In the genomic region with DNA sequence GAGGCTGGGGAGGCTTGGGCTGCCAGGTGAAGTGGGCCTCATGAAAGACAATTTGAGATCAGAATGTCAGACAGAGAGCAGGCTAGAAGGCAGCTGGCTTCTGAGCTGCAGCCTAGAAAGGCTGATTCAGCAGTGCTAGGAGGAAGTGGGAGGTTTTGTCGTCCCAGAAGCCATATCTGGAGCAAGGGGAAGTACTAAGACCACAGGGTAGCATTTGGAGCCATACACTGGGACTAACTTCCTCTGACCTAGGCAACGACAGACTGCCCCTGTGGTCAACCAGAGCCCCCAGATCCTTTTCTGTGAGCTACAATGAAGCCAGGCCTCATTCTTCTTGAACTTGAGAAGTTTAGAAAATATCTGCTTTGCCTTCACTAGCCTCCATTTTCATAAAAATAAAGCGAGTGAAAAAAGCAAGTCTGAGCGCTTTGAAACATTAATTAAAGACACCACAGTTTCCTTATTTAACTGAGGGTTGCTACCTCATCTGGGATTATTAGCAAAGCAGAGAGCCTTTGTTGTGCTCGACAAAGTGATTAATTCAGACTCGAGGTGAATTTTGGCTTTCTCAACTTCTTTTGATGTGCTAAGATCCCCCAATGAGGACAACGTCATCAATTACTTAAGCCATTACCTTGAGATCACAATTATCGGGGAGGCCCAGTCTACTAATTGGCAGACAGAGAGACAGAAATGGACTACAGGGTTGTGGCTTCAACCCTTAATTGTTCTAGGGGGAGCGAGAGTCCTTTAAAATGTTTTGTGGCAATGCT, we compare ENCODE assay signal across 9 cellular contexts. TPM values are rescaled to one million over a fixed set of nuclear protein-coding genes. Genes with fewer than 3 reads are reported as not detected.
DNase-seq lines count a peak whose midpoint lies in the region; ATAC-seq and TF ChIP-seq lines count a peak whose summit lies in the region.
"Had no signal": no experiment of that assay in that cellular context is flagged by ENCODE, and none has a peak within 500 bp of the region (broad histone marks: within the 10 kb centered on the region; RNA-seq: fewer than 3 reads in every experiment).

No MANE protein-coding gene starts in this region.

- H3K9me3 Mint-ChIP-seq in activated CD4-positive, alpha-beta T cell treated with anti-CD3 and anti-CD28 coated beads, Interleukin-2, amount 10 ng/mL, durations not matched to agents 24 days and 14 days = no peaks in the 10 kb centered on the region

- no peak for TF ChIP-seq POLR2A in right lobe of liver (IDR thresholded peaks at IDR 0.05)
- TF ChIP-seq POLR2A in prostate gland (IDR thresholded peaks at IDR 0.05) = no peak

- 63% methylated on average over 8 of the region's 9 CpGs for WGBS in right lobe of liver (ENCODE audit: insufficient coverage, low coverage, low lambda C conversion rate, missing lambda C conversion rate)
- 84% methylated on average over 9 of the region's 9 CpGs for WGBS in prostate gland

- peak overlapping the region; percentile 4 for H3K4me3 Mint-ChIP-seq in activated CD4-positive, alpha-beta T cell treated with anti-CD3 and anti-CD28 coated beads, Interleukin-2, amount 10 ng/mL, durations not matched to agents 24 days and 14 days

- peak; percentile 68 for DNase-seq in activated CD4-positive, alpha-beta T cell treated with anti-CD3 and anti-CD28 coated beads, Interleukin-2, amount 10 ng/mL, durations not matched to agents 24 days and 14 days
- DNase-seq in activated CD4-positive, alpha-beta T cell treated with anti-CD3 and anti-CD28 coated beads, Interleukin-2, amount 50 U/mL, for 1 hour = no peak
- peak; percentile 50 for DNase-seq in UCSD-AML1 (lab: John Stamatoyannopoulos, UW; ENCODE audit: unreplicated experiment)
- DNase-seq in right lobe of liver = peak in 1 of 3 donors; percentile 51
- no peak for DNase-seq in mesenteric fat pad (ENCODE audit: low spot score)
- no peak for DNase-seq in prostate gland (ENCODE audit: low spot score)
- no peak for DNase-seq in NCI-H2107 treated with DMSO at 0.1 percent for 48 hours (lab: John Stamatoyannopoulos, UW; ENCODE audit: unreplicated experiment)

- TF ChIP-seq CTCF in right lobe of liver (IDR thresholded peaks at IDR 0.05) (no peak), prostate gland (IDR thresholded peaks at IDR 0.05) (no peak)

- H3K27me3 ChIP-seq in right lobe of liver = no peaks in the 10 kb centered on the region
- no peaks in the 10 kb centered on the region for H3K27me3 ChIP-seq in prostate gland (replicated peaks; ENCODE audit: insufficient read depth)

- no peaks in the 10 kb centered on the region for H3K36me3 Mint-ChIP-seq in activated CD4-positive, alpha-beta T cell treated with anti-CD3 and anti-CD28 coated beads, Interleukin-2, amount 10 ng/mL, durations not matched to agents 24 days and 14 days (ENCODE audit: low read depth)

- no peak overlapping the region for H3K27ac Mint-ChIP-seq in activated CD4-positive, alpha-beta T cell treated with anti-CD3 and anti-CD28 coated beads, Interleukin-2, amount 10 ng/mL, durations not matched to agents 24 days and 14 days

- intact Hi-C loops in activated CD4-positive, alpha-beta T cell treated with anti-CD3 and anti-CD28 coated beads, Interleukin-2, amount 10 ng/mL, durations not matched to agents 24 days and 14 days (cut with micrococcal nuclease) = no loop called here
- intact Hi-C loops in right lobe of liver (cut with DNase I) (no loop called here), prostate gland (cut with DNase I) (no loop called here)

- H3K4me1 ChIP-seq in right lobe of liver (peaks cover 0 to 3% (median 0%) of the 10 kb centered on the region in 4 donors), prostate gland (replicated peaks) (no peaks in the 10 kb centered on the region)

- no peaks in the 10 kb centered on the region for H3K36me3 ChIP-seq in right lobe of liver
- no peaks in the 10 kb centered on the region for H3K36me3 ChIP-seq in prostate gland

- H3K9me3 ChIP-seq in right lobe of liver = no peaks in the 10 kb centered on the region
- H3K9me3 ChIP-seq in prostate gland = no peaks in the 10 kb centered on the region

- peaks cover 16% of the 10 kb centered on the region for H3K4me1 Mint-ChIP-seq in activated CD4-positive, alpha-beta T cell treated with anti-CD3 and anti-CD28 coated beads, Interleukin-2, amount 10 ng/mL, durations not matched to agents 24 days and 14 days

- H3K27ac ChIP-seq in right lobe of liver (peak overlapping the region in 2 of 3 donors; percentile 8 to 12), prostate gland (no peak overlapping the region)
- H3K27ac ChIP-seq: epithelial cell of prostate had no signal

- ATAC-seq in HG03064 (IDR thresholded peaks at IDR 0.05; ENCODE audit: low read depth, unreplicated experiment) (peak; percentile 80), right lobe of liver (peak; percentile 73 to 80 (median 78))

- H3K4me3 ChIP-seq in right lobe of liver (no peak overlapping the region), prostate gland (no peak overlapping the region)

- H3K27me3 Mint-ChIP-seq in activated CD4-positive, alpha-beta T cell treated with anti-CD3 and anti-CD28 coated beads, Interleukin-2, amount 10 ng/mL, durations not matched to agents 24 days and 14 days = no peaks in the 10 kb centered on the region

RNA-seq across cellular contexts. Expression of a gene that starts 26.6 kb away (rescaled TPM):
- 1.8 and 3.5 TPM in 2 replicates for total RNA-seq in activated CD4-positive, alpha-beta T cell treated with anti-CD3 and anti-CD28 coated beads, Interleukin-2, amount 10 ng/mL, durations not matched to agents 24 days and 14 days
- total RNA-seq in right lobe of liver (10 to 100 TPM in 4 of 6 experiments, 1 to 10 TPM in 2; 7.6 to 15.6 (median 12.2) TPM), mesenteric fat pad (35.2 TPM), prostate gland (10 to 100 TPM; 19.3 to 44.1 TPM)

Comparison
In these comparisons a context has a peak if more than half of its experiments do, and no peak if none do; other contexts are left out.
1. DNase-seq: peak in activated CD4-positive, alpha-beta T cell treated with anti-CD3 and anti-CD28 coated beads, Interleukin-2, amount 10 ng/mL, durations not matched to agents 24 days and 14 days (single experiment) and UCSD-AML1 (single experiment); none in activated CD4-positive, alpha-beta T cell treated with anti-CD3 and anti-CD28 coated beads, Interleukin-2, amount 50 U/mL, for 1 hour (single experiment), mesenteric fat pad (single experiment), prostate gland (single experiment) and NCI-H2107 treated with DMSO at 0.1 percent for 48 hours (single experiment).
2. H3K27ac ChIP-seq: peak in right lobe of liver (2 of 3); none in prostate gland (0 of 2).